Comparison of ENCODE assay signal across 9 cellular contexts in genomic region chr11:69718147-69718546, GRCh38. TPM values are rescaled to one million over a fixed set of nuclear protein-coding genes. Genes with fewer than 3 reads are reported as not detected.
DNase-seq lines count a peak whose midpoint lies in the region; ATAC-seq and TF ChIP-seq lines count a peak whose summit lies in the region.
"Had no signal": no experiment of that assay in that cellular context is flagged by ENCODE, and none has a peak within 500 bp of the region (broad histone marks: within the 10 kb centered on the region; RNA-seq: fewer than 3 reads in every experiment).

No MANE protein-coding gene starts in this region.

- H3K27ac ChIP-seq in esophagus muscularis mucosa (replicated peaks in 1 of 4) (no peak overlapping the region), suprapubic skin (no peak overlapping the region)
- H3K27ac ChIP-seq: HL-60 had no signal

- H3K36me3 ChIP-seq in esophagus muscularis mucosa (no peaks in the 10 kb centered on the region), suprapubic skin (no peaks in the 10 kb centered on the region)

- no peak overlapping the region for H3K4me3 Mint-ChIP-seq in stimulated activated naive B cell treated with anti-CD40 and anti-IgM and Interleukin-4, amounts not matched to agents 10 μg/mL and 1 μg/mL and 100 μg/mL, for 72 hours

- H3K9me3 ChIP-seq in esophagus muscularis mucosa (no peaks in the 10 kb centered on the region), suprapubic skin (no peaks in the 10 kb centered on the region)

- H3K4me1 ChIP-seq in esophagus muscularis mucosa (no peaks in the 10 kb centered on the region), suprapubic skin (peaks cover 5% of the 10 kb centered on the region)

- intact Hi-C loops in esophagus muscularis mucosa (cut with DNase I) = no loop called here

- no peaks in the 10 kb centered on the region for H3K36me3 Mint-ChIP-seq in stimulated activated naive B cell treated with anti-CD40 and anti-IgM and Interleukin-4, amounts not matched to agents 10 μg/mL and 1 μg/mL and 100 μg/mL, for 72 hours

- peaks cover 5% of the 10 kb centered on the region in 2 donors for H3K4me1 Mint-ChIP-seq in stimulated activated naive B cell treated with anti-CD40 and anti-IgM and Interleukin-4, amounts not matched to agents 10 μg/mL and 1 μg/mL and 100 μg/mL, for 72 hours

- 8% methylated on average over 12 of the region's 13 CpGs for WGBS in esophagus muscularis mucosa
- 10% methylated on average over 5 of the region's 13 CpGs for WGBS in suprapubic skin

- H3K4me3 ChIP-seq in GM12875 (ENCODE audit: low read depth, low read length) = no peak overlapping the region
- no peak overlapping the region for H3K4me3 ChIP-seq in epithelial cell of proximal tubule (ENCODE audit: low read depth, low read length)
- H3K4me3 ChIP-seq in esophagus muscularis mucosa = no peak overlapping the region
- H3K4me3 ChIP-seq in suprapubic skin = no peak overlapping the region

- DNase-seq in AG08396 (ENCODE audit: low spot score) = peak; percentile 79
- peak; percentile 88 for DNase-seq in NCI-H748 (lab: John Stamatoyannopoulos, UW; ENCODE audit: unreplicated experiment)
- DNase-seq in epithelial cell of proximal tubule (ENCODE audit: low read depth) = no peak
- DNase-seq in stimulated activated naive B cell treated with anti-CD40 and anti-IgM and Interleukin-4, amounts not matched to agents 10 μg/mL and 1 μg/mL and 100 μg/mL, for 72 hours = peak; percentile 37
- DNase-seq in activated effector memory CD4-positive, alpha-beta T cell treated with anti-CD3 and anti-CD28 coated beads, Interleukin-2, amount 50 U/mL, for 16 hours = no peak
- no peak for DNase-seq in esophagus muscularis mucosa (ENCODE audit: extremely low spot score)
- no peak for DNase-seq in suprapubic skin (ENCODE audit: low spot score in 2 of 2)

- ATAC-seq in stimulated activated naive B cell treated with anti-CD40 and anti-IgM and Interleukin-4, amounts not matched to agents 10 μg/mL and 1 μg/mL and 100 μg/mL, for 72 hours (replicated peaks) = peak; percentile 94 to 96

- no peak for TF ChIP-seq EP300 in esophagus muscularis mucosa (IDR thresholded peaks at IDR 0.05)
- no peak for TF ChIP-seq EP300 in suprapubic skin (IDR thresholded peaks at IDR 0.05)

- TF ChIP-seq POLR2A in esophagus muscularis mucosa (IDR thresholded peaks at IDR 0.05; ENCODE audit: low read depth) (no peak), suprapubic skin (IDR thresholded peaks at IDR 0.05) (no peak)

- peaks cover 0 to 95% (median 14%) of the 10 kb centered on the region in 4 donors for H3K27me3 ChIP-seq in esophagus muscularis mucosa
- H3K27me3 ChIP-seq in suprapubic skin = peaks cover 75% of the 10 kb centered on the region

- peak; percentile 59 for TF ChIP-seq CTCF in GM12875 (IDR thresholded peaks at IDR 0.05; ENCODE audit: borderline replicate concordance, insufficient read depth, low read depth, low read length)
- peak; percentile 73 for TF ChIP-seq CTCF in epithelial cell of proximal tubule (conservative IDR thresholded peaks at IDR 0.05; ENCODE audit: low read depth, low read length)
- no peak for TF ChIP-seq CTCF in esophagus muscularis mucosa (IDR thresholded peaks at IDR 0.05)
- no peak for TF ChIP-seq CTCF in suprapubic skin (IDR thresholded peaks at IDR 0.05)

- peaks cover 49 to 73% of the 10 kb centered on the region in 2 donors for H3K27me3 Mint-ChIP-seq in stimulated activated naive B cell treated with anti-CD40 and anti-IgM and Interleukin-4, amounts not matched to agents 10 μg/mL and 1 μg/mL and 100 μg/mL, for 72 hours

- H3K27ac Mint-ChIP-seq in stimulated activated naive B cell treated with anti-CD40 and anti-IgM and Interleukin-4, amounts not matched to agents 10 μg/mL and 1 μg/mL and 100 μg/mL, for 72 hours = no peak overlapping the region

- H3K9me3 Mint-ChIP-seq in stimulated activated naive B cell treated with anti-CD40 and anti-IgM and Interleukin-4, amounts not matched to agents 10 μg/mL and 1 μg/mL and 100 μg/mL, for 72 hours = no peaks in the 10 kb centered on the region

RNA-seq across cellular contexts. Expression of gene FGF19, which starts 14.3 kb away (rescaled TPM):
- total RNA-seq in epithelial cell of proximal tubule (not detected in 2 replicates), esophagus muscularis mucosa (not detected), suprapubic skin (not detected)

RNA-seq across cellular contexts. Expression of gene LTO1, which starts 43.0 kb away (rescaled TPM):
- total RNA-seq in epithelial cell of proximal tubule (15.9 and 17.3 TPM in 2 replicates), esophagus muscularis mucosa (10 to 100 TPM; 12.2 to 18.6 (median 14.1) TPM), suprapubic skin (10 to 100 TPM; 20.6 to 41.4 (median 22.7) TPM)

RNA-seq across cellular contexts. Expression of gene FGF4, which starts 57.0 kb away (rescaled TPM):
- total RNA-seq in epithelial cell of proximal tubule = not detected in 2 replicates
- not detected for total RNA-seq in esophagus muscularis mucosa
- not detected for total RNA-seq in suprapubic skin

Comparison
In these comparisons a context has a peak if more than half of its experiments do, and no peak if none do; other contexts are left out.
1. DNase-seq: peak in AG08396 (single experiment), NCI-H748 (single experiment) and stimulated activated naive B cell treated with anti-CD40 and anti-IgM and Interleukin-4, amounts not matched to agents 10 μg/mL and 1 μg/mL and 100 μg/mL, for 72 hours (single experiment); none in epithelial cell of proximal tubule (single experiment), activated effector memory CD4-positive, alpha-beta T cell treated with anti-CD3 and anti-CD28 coated beads, Interleukin-2, amount 50 U/mL, for 16 hours (single experiment), esophagus muscularis mucosa (single experiment) and suprapubic skin (0 of 2).
2. CTCF ChIP-seq: peak in GM12875 (single experiment) and epithelial cell of proximal tubule (single experiment); none in esophagus muscularis mucosa (0 of 3) and suprapubic skin (0 of 2).